In the genomic region with DNA sequence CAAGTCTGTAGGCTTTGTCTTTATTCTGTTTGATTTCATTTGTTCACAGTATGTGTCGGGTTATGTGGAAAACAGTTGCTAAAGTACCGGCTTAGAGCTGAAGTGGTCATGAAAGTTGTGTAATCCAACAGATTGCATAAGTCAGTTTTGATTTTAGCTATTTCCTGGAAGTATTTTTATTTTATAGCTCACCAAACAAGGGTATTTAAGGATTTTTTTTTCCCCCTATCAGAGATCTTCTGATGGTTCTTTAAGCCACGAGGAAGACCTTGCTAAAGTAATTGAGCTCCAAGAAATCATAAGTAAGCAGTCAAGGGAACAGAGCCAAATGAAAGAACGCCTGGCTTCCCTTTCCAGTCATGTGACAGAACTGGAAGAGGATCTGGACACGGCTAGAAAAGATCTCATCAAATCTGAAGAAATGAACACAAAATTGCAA, we compare ENCODE assay signal across 11 cellular contexts. TPM values are rescaled to one million over a fixed set of nuclear protein-coding genes. Genes with fewer than 3 reads are reported as not detected.
DNase-seq lines count a peak whose midpoint lies in the region; TF ChIP-seq lines count a peak whose summit lies in the region.
"Had no signal": no experiment of that assay in that cellular context is flagged by ENCODE, and none has a peak within 500 bp of the region (broad histone marks: within the 10 kb centered on the region; RNA-seq: fewer than 3 reads in every experiment).

No MANE protein-coding gene starts in this region.

- in situ Hi-C loops in KBM-7 (cut with MboI; ENCODE audit: low pct_unique_long_range_greater_than_20kb, low sequenced_read_pairs): no loop called here

- no peaks in the 10 kb centered on the region for H3K9me3 ChIP-seq in tibial artery

- TF ChIP-seq CTCF in LNCaP clone FGC (IDR thresholded peaks at IDR 0.05; ENCODE audit: control insufficient read depth, extremely low read depth, insufficient read depth) (no peak), mesothelial cell of epicardium (IDR thresholded peaks at IDR 0.05; ENCODE audit: unreplicated experiment) (no peak), tibial artery (IDR thresholded peaks at IDR 0.05) (no peak)

- H3K4me1 ChIP-seq in tibial artery: peaks cover 0 to 17% (median 1%) of the 10 kb centered on the region in 4 donors

- H3K27ac ChIP-seq in tibial artery: peak overlapping the region; percentile 45 to 54
- H3K27ac ChIP-seq: RWPE1 had no signal

- peaks cover 55% of the 10 kb centered on the region for H3K4me1 Mint-ChIP-seq in dendritic cell treated with granulocyte-macrophage colony-stimulating factor and Interleukin-4, amounts not matched to agents 40 ng/mL and 50 ng/mL, for 4 days (ENCODE audit: low read depth)
- H3K4me1 Mint-ChIP-seq in mesothelial cell of epicardium: peaks cover 16% of the 10 kb centered on the region

- H3K27me3 ChIP-seq in tibial artery: no peaks in the 10 kb centered on the region

- intact Hi-C loops in dendritic cell treated with granulocyte-macrophage colony-stimulating factor and Interleukin-4, amounts not matched to agents 40 ng/mL and 50 ng/mL, for 4 days (cut with micrococcal nuclease): loop anchor here (1.0 to 5.0 kb wide), 2 partner anchors 11 to 54 kb away; partner anchors contain the start of gene PPFIA1
- intact Hi-C loops in tibial artery (cut with DNase I; ENCODE audit: low total_unique reads): no loop called here

- no peaks in the 10 kb centered on the region for H3K9me3 Mint-ChIP-seq in dendritic cell treated with granulocyte-macrophage colony-stimulating factor and Interleukin-4, amounts not matched to agents 40 ng/mL and 50 ng/mL, for 4 days
- H3K9me3 Mint-ChIP-seq in mesothelial cell of epicardium: peaks cover 4% of the 10 kb centered on the region

- DNase-seq in LNCaP clone FGC (ENCODE audit: low read depth) (peak; percentile 30), mesothelial cell of epicardium (ENCODE audit: low spot score in 2 of 2, unreplicated experiment in 2 of 2) (no peak), tibial artery (peak in 1 of 2 donors; percentile 60), HK-2 (ENCODE audit: unreplicated experiment) (no peak), H4 (ENCODE audit: low spot score) (no peak), KBM-7 (no peak)
- DNase-seq: activated CD8-positive, alpha-beta memory T cell treated with anti-CD3 and anti-CD28 coated beads for 24 hours; central memory CD4-positive, alpha-beta T cell; stimulated activated CD4-positive, alpha-beta T cell treated with anti-CD3 and anti-CD28 coated beads, Interleukin-4, amount 100 ng/mL, for 4 hours had no signal

- H3K36me3 ChIP-seq in tibial artery: peaks cover 37 to 77% (median 47%) of the 10 kb centered on the region in 3 donors

- peak overlapping the region; percentile 83 for H3K27ac Mint-ChIP-seq in dendritic cell treated with granulocyte-macrophage colony-stimulating factor and Interleukin-4, amounts not matched to agents 40 ng/mL and 50 ng/mL, for 4 days
- H3K27ac Mint-ChIP-seq in mesothelial cell of epicardium: peak overlapping the region; percentile 26

- H3K27me3 Mint-ChIP-seq in dendritic cell treated with granulocyte-macrophage colony-stimulating factor and Interleukin-4, amounts not matched to agents 40 ng/mL and 50 ng/mL, for 4 days: no peaks in the 10 kb centered on the region
- no peaks in the 10 kb centered on the region for H3K27me3 Mint-ChIP-seq in mesothelial cell of epicardium (ENCODE audit: low read depth)

- H3K36me3 Mint-ChIP-seq in dendritic cell treated with granulocyte-macrophage colony-stimulating factor and Interleukin-4, amounts not matched to agents 40 ng/mL and 50 ng/mL, for 4 days (ENCODE audit: low read depth): peaks cover 47% of the 10 kb centered on the region
- H3K36me3 Mint-ChIP-seq in mesothelial cell of epicardium: peaks cover 37% of the 10 kb centered on the region

- no peak overlapping the region for H3K4me3 Mint-ChIP-seq in dendritic cell treated with granulocyte-macrophage colony-stimulating factor and Interleukin-4, amounts not matched to agents 40 ng/mL and 50 ng/mL, for 4 days
- no peak overlapping the region for H3K4me3 Mint-ChIP-seq in mesothelial cell of epicardium

- no peak overlapping the region for H3K4me3 ChIP-seq in LNCaP clone FGC (ENCODE audit: low read depth, low read length)
- H3K4me3 ChIP-seq in tibial artery: no peak overlapping the region

RNA-seq across cellular contexts. Expression of gene PPFIA1, which starts 55.9 kb away (rescaled TPM):
- total RNA-seq in mesothelial cell of epicardium: 58.3 to 66.8 TPM (median 59.1 TPM) in 3 replicates
- total RNA-seq in H4 (2014; rRNA removed; shearing (Covaris generic)): 14.8 and 17.6 TPM in 2 replicates
